Comparison of ENCODE assay signal across 17 cellular contexts in genomic region chr1:192131914-192132313, GRCh38. TPM values are rescaled to one million over a fixed set of nuclear protein-coding genes. Genes with fewer than 3 reads are reported as not detected.
A peak's percentile ranks its signal among the peaks of the same experiment; 100 is the strongest.
DNase-seq lines count a peak whose midpoint lies in the region; ATAC-seq, FAIRE-seq and TF ChIP-seq lines count a peak whose summit lies in the region.
"Had no signal": no experiment of that assay in that cellular context is flagged by ENCODE, and none has a peak within 500 bp of the region (broad histone marks: within the 10 kb centered on the region; RNA-seq: fewer than 3 reads in every experiment).

No MANE protein-coding gene starts in this region.

- H2BK120ac ChIP-seq in IMR-90 (ENCODE audit: low read depth, low read length) = peak overlapping the region; percentile 51

- no peaks in the 10 kb centered on the region for H3K9me2 ChIP-seq in Karpas-422 (replicated peaks; ENCODE audit: insufficient read depth, low read length)

- DNase-seq in IMR-90 (no peak), SK-N-MC (ENCODE audit: low read depth, low spot score) (peak; percentile 98), keratinocyte (ENCODE audit: low read depth, low spot score) (no peak), NCI-H446 treated with DMSO at 0.1 percent for 48 hours (lab: John Stamatoyannopoulos, UW) (no peak), GOT3 (lab: John Stamatoyannopoulos, UW) (no peak), Karpas-422 (no peak)
- no peak for DNase-seq in activated CD4-positive, alpha-beta T cell treated with anti-CD3 and anti-CD28 coated beads, Interleukin-2, amount 50 U/mL, for 4 hours
- DNase-seq: 8988T; CD8-positive, alpha-beta T cell; COR-L47; H9 had no signal

- WGBS in IMR-90 (ENCODE audit: extremely low coverage in 2 of 2, insufficient read length in 1 of 2), 2 experiments = no CpG with 5 or more reads among the region's 4 CpGs

- intact Hi-C loops in IMR-90 (cut with micrococcal nuclease) = no loop called here

- H2AFZ ChIP-seq in ACC112 (ENCODE audit: low read length, unreplicated experiment) = peak overlapping the region; percentile 2
- H2AFZ ChIP-seq in IMR-90 (replicated peaks; ENCODE audit: low read length, poor library complexity) = no peak overlapping the region
- H2AFZ ChIP-seq in keratinocyte (ENCODE audit: control insufficient read depth, low read length) = peak overlapping the region; percentile 36
- H2AFZ ChIP-seq in Karpas-422 (ENCODE audit: low read length) = no peak overlapping the region
- H2AFZ ChIP-seq: GM23338 had no signal

- H4K91ac ChIP-seq in IMR-90 (ENCODE audit: insufficient read depth, low read depth, low read length) = no peak overlapping the region

- no peak overlapping the region for H3K9ac ChIP-seq in IMR-90 (ENCODE audit: low read depth, low read length)
- no peak overlapping the region for H3K9ac ChIP-seq in SK-N-MC (ENCODE audit: insufficient read length)
- no peak overlapping the region for H3K9ac ChIP-seq in keratinocyte (ENCODE audit: control insufficient read depth, extremely low read depth, insufficient read depth, low read length)
- H3K9ac ChIP-seq in Karpas-422 (ENCODE audit: low read length) = no peak overlapping the region

- peak overlapping the region; percentile 71; the same call in 1 of the 2 replicates for H3K4ac ChIP-seq in IMR-90 (ENCODE audit: low read depth, low read length)

- peak overlapping the region; percentile 13 to 24; a peak in 3 of 4 replicates for H4K8ac ChIP-seq in IMR-90 (ENCODE audit: low read depth in 2 of 2, low read length in 2 of 2)

- H3K36me3 ChIP-seq in ACC112 (ENCODE audit: insufficient read depth, low read length) (0 out of 2 replicates have a peak, but pooled peaks cover 4% of the 10 kb centered on the region), IMR-90 (ENCODE audit: control insufficient read depth, insufficient read depth, low read length) (no peaks in the 10 kb centered on the region), SK-N-MC (ENCODE audit: insufficient read depth, low read length) (no peaks in the 10 kb centered on the region), keratinocyte (ENCODE audit: control insufficient read depth in 2 of 2, extremely low read depth in 1 of 2, insufficient read depth in 2 of 2, low read length in 2 of 2) (no peaks in the 10 kb centered on the region), Karpas-422 (ENCODE audit: insufficient read depth, low read length) (no peaks in the 10 kb centered on the region)

- POLR2A ChIA-PET in IMR-90 (lab: Charles Lee; ENCODE audit: unreplicated experiment) = no interaction called here

- no peak for ATAC-seq in IMR-90 (ENCODE audit: low read depth)
- ATAC-seq: CD8-positive, alpha-beta T cell; GM23338 had no signal

- peaks cover 4% of the 10 kb centered on the region for H3K4me1 ChIP-seq in ACC112 (ENCODE audit: control insufficient read depth, insufficient read depth, low read length, unreplicated experiment)
- no peaks in the 10 kb centered on the region; the same call in 1 of the 2 replicates for H3K4me1 ChIP-seq in IMR-90 (ENCODE audit: control insufficient read depth, insufficient read depth, low read length)
- peaks cover 5% of the 10 kb centered on the region for H3K4me1 ChIP-seq in keratinocyte (ENCODE audit: control insufficient read depth, extremely low read depth, insufficient read depth, low read length)
- H3K4me1 ChIP-seq in Karpas-422 (ENCODE audit: low read length) = no peaks in the 10 kb centered on the region

- H4K5ac ChIP-seq in IMR-90 (ENCODE audit: low read depth, low read length) = 0 out of 2 replicates have a peak overlapping the region, but pooled peaks have one; percentile 86

- H3K23ac ChIP-seq in IMR-90 (ENCODE audit: low read depth, low read length) = no peak overlapping the region

- TF ChIP-seq RAD21 in IMR-90 (IDR thresholded peaks at IDR 0.05; ENCODE audit: low read length) = no peak

- H2BK20ac ChIP-seq in IMR-90 (ENCODE audit: low read depth, low read length) = peak overlapping the region; percentile 66; the same call in 1 of the 2 replicates

- no peaks in the 10 kb centered on the region for H3K79me1 ChIP-seq in IMR-90 (ENCODE audit: low read depth in 1 of 2, low read length in 2 of 2)

- H2AK9ac ChIP-seq in IMR-90 (replicated peaks; ENCODE audit: low read depth, low read length, poor library complexity) = no peak overlapping the region

- H3K27ac ChIP-seq in ACC112 (ENCODE audit: low read depth, low read length) (no peak overlapping the region), IMR-90 (ENCODE audit: insufficient read depth, low read length) (no peak overlapping the region; the same call in 1 of the 2 replicates), SK-N-MC (peak overlapping the region; percentile 94), keratinocyte (ENCODE audit: control insufficient read depth, insufficient read depth, low read length) (no peak overlapping the region), Karpas-422 (ENCODE audit: low read length) (no peak overlapping the region)

- in situ Hi-C loops in IMR-90 (cut with MboI; ENCODE audit: low sequenced_read_pairs) = no loop called here

- H4K20me1 ChIP-seq in IMR-90 (ENCODE audit: insufficient read depth, low read length) (no peaks in the 10 kb centered on the region), keratinocyte (ENCODE audit: control insufficient read depth, extremely low read depth, insufficient read depth, low read length) (no peaks in the 10 kb centered on the region), Karpas-422 (ENCODE audit: insufficient read depth, low read depth, low read length) (no peaks in the 10 kb centered on the region)

- H2BK15ac ChIP-seq in IMR-90 (ENCODE audit: low read depth, low read length) = peak overlapping the region; percentile 47; the same call in 1 of the 3 replicates

- H3K79me2 ChIP-seq in ACC112 (ENCODE audit: control insufficient read depth, insufficient read depth, low read length, unreplicated experiment) (no peaks in the 10 kb centered on the region), keratinocyte (ENCODE audit: control insufficient read depth, insufficient read depth, low read length) (no peaks in the 10 kb centered on the region), Karpas-422 (ENCODE audit: low read length) (no peaks in the 10 kb centered on the region)

- H3K4me3 ChIP-seq in ACC112 (ENCODE audit: low read depth, low read length) (no peak overlapping the region), IMR-90 (ENCODE audit: insufficient read depth, low read depth, low read length) (no peak overlapping the region), SK-N-MC (peak overlapping the region; percentile 79), keratinocyte (ENCODE audit: control insufficient read depth in 2 of 3, extremely low read depth in 1 of 3, insufficient read depth in 2 of 3, low read depth in 1 of 3, low read length in 3 of 3) (no peak overlapping the region), Karpas-422 (ENCODE audit: low read length) (no peak overlapping the region)
- H3K4me3 ChIP-seq: GM23338 had no signal

- no peak overlapping the region for H3K56ac ChIP-seq in IMR-90 (ENCODE audit: extremely low read depth, insufficient read depth, low read length)

- TF ChIP-seq POLR2A in IMR-90 (IDR thresholded peaks at IDR 0.05; ENCODE audit: low read depth, low read length) = no peak

- H2BK5ac ChIP-seq in IMR-90 (ENCODE audit: low read depth, low read length, poor library complexity, severe bottlenecking) = no peak overlapping the region

- H3K4me2 ChIP-seq in IMR-90 (ENCODE audit: low read depth, low read length) (no peak overlapping the region), keratinocyte (ENCODE audit: control insufficient read depth, extremely low read depth, insufficient read depth, low read depth, low read length) (no peak overlapping the region), Karpas-422 (ENCODE audit: low read depth, low read length, poor library complexity, severe bottlenecking) (no peak overlapping the region)
- H3K4me2 ChIP-seq: GM23338 had no signal

- CTCF ChIA-PET in IMR-90 (lab: Yijun Ruan, JAX) = no interaction called here

- H3K9me1 ChIP-seq in IMR-90 (ENCODE audit: insufficient read depth, low read length) (peaks cover 3% of the 10 kb centered on the region; the same call in 1 of the 2 replicates), keratinocyte (ENCODE audit: control insufficient read depth, extremely low read depth, insufficient read depth, low read length) (no peaks in the 10 kb centered on the region)

- no peaks in the 10 kb centered on the region for H3K27me3 ChIP-seq in ACC112 (ENCODE audit: insufficient read depth, low read length)
- no peaks in the 10 kb centered on the region for H3K27me3 ChIP-seq in IMR-90 (ENCODE audit: control insufficient read depth, insufficient read depth, low read length)
- no peaks in the 10 kb centered on the region for H3K27me3 ChIP-seq in keratinocyte (ENCODE audit: control insufficient read depth, extremely low read depth, insufficient read depth, low read length)
- H3K27me3 ChIP-seq in Karpas-422 (ENCODE audit: low read length) = no peaks in the 10 kb centered on the region

- peak overlapping the region; percentile 51; the same call in 1 of the 2 replicates for H3K18ac ChIP-seq in IMR-90 (ENCODE audit: low read depth, low read length)

- dilution Hi-C loops in IMR-90 (cut with HindIII; ENCODE audit: low sequenced_read_pairs, unreplicated experiment) = no loop called here
- dilution Hi-C loops in keratinocyte (cut with MboI; ENCODE audit: extremely low pct_ligation_motif_present, low sequenced_read_pairs) = no loop called here

- 0 out of 2 replicates have a peak overlapping the region, but pooled peaks have one; percentile 4 for H2AK5ac ChIP-seq in IMR-90 (ENCODE audit: low read depth, low read length)

- H3K9me3 ChIP-seq in IMR-90 (ENCODE audit: control insufficient read depth, insufficient read depth, low read length) (peaks cover 5% of the 10 kb centered on the region; the same call in 1 of the 2 replicates), SK-N-MC (ENCODE audit: low read depth, low read length) (no peaks in the 10 kb centered on the region), keratinocyte (ENCODE audit: control insufficient read depth, low read depth, low read length) (no peaks in the 10 kb centered on the region), Karpas-422 (ENCODE audit: low read length) (no peaks in the 10 kb centered on the region)

- H3K14ac ChIP-seq in IMR-90 (replicated peaks; ENCODE audit: low read depth, low read length) = peak overlapping the region; percentile 55

- FAIRE-seq in keratinocyte (lab: Jason Lieb, UNC) = no peak
- FAIRE-seq: GM12891 had no signal

- TF ChIP-seq CTCF in IMR-90 (conservative IDR thresholded peaks at IDR 0.05; ENCODE audit: low read depth, low read length) = no peak
- no peak for TF ChIP-seq CTCF in keratinocyte (optimal IDR thresholded peaks at IDR 0.05 in 1 of 3, IDR thresholded peaks at IDR 0.05 in 1 of 3, conservative IDR thresholded peaks at IDR 0.05 in 1 of 3; ENCODE audit: extremely low read depth in 1 of 3, insufficient read depth in 2 of 3, low read length in 3 of 3)

- BruUV-seq in IMR-90 (replicated peaks; lab: Mats Ljungman, UMichigan) = no TSS peak

RNA-seq across cellular contexts. Expression of gene RGS18, which starts 26.3 kb away (rescaled TPM):
- total RNA-seq in IMR-90 (2012; rRNA removed) = under 0.01 and 0.18 TPM in 2 replicates
- 0.09 TPM in 1 of 2 replicates, not detected in the other for polyA plus RNA-seq in IMR-90 (2012; rRNA removed)
- not detected in 2 replicates for polyA plus RNA-seq in IMR-90 (2012; cell fraction: cytosol; rRNA removed)
- polyA plus RNA-seq in IMR-90 (2012; cell fraction: nucleus; rRNA removed; ENCODE audit: low replicate concordance) = 0.06 TPM in 1 of 2 replicates, not detected in the other
- polyA plus RNA-seq in keratinocyte = 0.67 to 1.6 TPM (median 1.5 TPM) in 3 replicates
- polyA plus RNA-seq in keratinocyte (2011; ENCODE audit: low read depth) = not detected
- 1.1 and 2.3 TPM in 2 replicates for polyA plus RNA-seq in keratinocyte (2011; cell fraction: cytosol; rRNA removed)
- 2.7 and 2.8 TPM in 2 replicates for polyA plus RNA-seq in keratinocyte (2011; cell fraction: nucleus; rRNA removed)
- 0.10 and 1.3 TPM in 2 replicates for polyA plus RNA-seq in keratinocyte (2012; ENCODE audit: low replicate concordance)
- polyA minus RNA-seq in keratinocyte = 0.23 to 0.35 TPM in 2 of 3 replicates, not detected in the other
- 1.2 TPM for polyA minus RNA-seq in keratinocyte (2011; cell fraction: cytosol; rRNA and poly(A)+ RNA removed)
- polyA minus RNA-seq in keratinocyte (2011; cell fraction: nucleus; rRNA and poly(A)+ RNA removed) = 0.42 and 1.8 TPM in 2 replicates
- 20.8 and 47.3 TPM in 2 replicates for total RNA-seq in Karpas-422 (2014; rRNA removed; shearing (Covaris generic); ENCODE audit: low replicate concordance)
- total RNA-seq: B cell, Daoy, GM23338, H9, HT-29 had no signal
- polyA plus RNA-seq: GM23338 had no signal

Comparison
In these comparisons a context has a peak if more than half of its experiments do, and no peak if none do; other contexts are left out.
1. H2AFZ ChIP-seq: peak in ACC112 (single experiment) and keratinocyte (single experiment); none in IMR-90 (single experiment) and Karpas-422 (single experiment).
2. RNA of gene RGS18, which starts 26.3 kb away (total RNA-seq): 20.8 to 47.3 TPM in Karpas-422; under 0.01 to 0.18 TPM in IMR-90; every median in the first group is over 10 times any median in the second.